In genomic region chrX:23822397-23822796, GRCh38 we compare ENCODE assay signal across 12 cellular contexts. TPM values are rescaled to one million over a fixed set of nuclear protein-coding genes. Genes with fewer than 3 reads are reported as not detected.
DNase-seq lines count a peak whose midpoint lies in the region; ATAC-seq and TF ChIP-seq lines count a peak whose summit lies in the region.
"Had no signal": no experiment of that assay in that cellular context is flagged by ENCODE, and none has a peak within 500 bp of the region (broad histone marks: within the 10 kb centered on the region; RNA-seq: fewer than 3 reads in every experiment).

No MANE protein-coding gene starts in this region.

- TF ChIP-seq CTCF in Calu3 (IDR thresholded peaks at IDR 0.05; ENCODE audit: unreplicated experiment) (no peak), brain (conservative IDR thresholded peaks at IDR 0.05) (no peak)

- H3K27ac ChIP-seq in neuronal stem cell (replicated peaks; ENCODE audit: low read length) = no peak overlapping the region

- no peak overlapping the region for H3K9ac ChIP-seq in neuronal stem cell (ENCODE audit: low read depth, low read length, poor library complexity)

- no peaks in the 10 kb centered on the region for H3K9me3 ChIP-seq in neuronal stem cell (replicated peaks in 1 of 2; ENCODE audit: control insufficient read depth in 2 of 2, insufficient read depth in 1 of 2, low read depth in 1 of 2, low read length in 2 of 2)

- peak overlapping the region; percentile 73 for H2AFZ ChIP-seq in neuronal stem cell (ENCODE audit: low read length)

- DNase-seq in Calu3 (peak; percentile 28), NCI-H2029 (lab: John Stamatoyannopoulos, UW) (peak; percentile 77), neuronal stem cell (ENCODE audit: low spot score) (no peak)
- DNase-seq in activated CD4-positive, alpha-beta T cell treated with anti-CD3 and anti-CD28 coated beads, Interleukin-2, amount 50 U/mL, for 48 hours = no peak
- no peak for DNase-seq in effector memory CD8-positive, alpha-beta T cell
- no peak for DNase-seq in stimulated activated CD4-positive, alpha-beta T cell treated with anti-CD3 and anti-CD28 coated beads, Interleukin-4, amount 100 ng/mL, for 1 hour
- DNase-seq: CD4-positive, CD25-positive, alpha-beta regulatory T cell; Kasumi-1; SW 1271 had no signal

- H3K36me3 Mint-ChIP-seq in Calu3 (ENCODE audit: insufficient read depth, unreplicated experiment) = no peaks in the 10 kb centered on the region
- H3K36me3 Mint-ChIP-seq in brain = no peaks in the 10 kb centered on the region
- no peaks in the 10 kb centered on the region for H3K36me3 Mint-ChIP-seq in effector memory CD8-positive, alpha-beta T cell (ENCODE audit: insufficient read depth)
- H3K36me3 Mint-ChIP-seq: CD4-positive, CD25-positive, alpha-beta regulatory T cell; memory B cell had no signal

- no peaks in the 10 kb centered on the region for H3K4me1 ChIP-seq in neuronal stem cell (ENCODE audit: control insufficient read depth in 2 of 2, insufficient read depth in 1 of 2, low read depth in 1 of 2, low read length in 2 of 2)

- H3K79me1 ChIP-seq in neuronal stem cell (ENCODE audit: low read depth, low read length) = no peaks in the 10 kb centered on the region

- H2BK15ac ChIP-seq in neuronal stem cell (ENCODE audit: low read length) = no peak overlapping the region

- BruUV-seq in Calu3 (replicated peaks; lab: Mats Ljungman, UMichigan) = no TSS peak

- ATAC-seq in GM21360 (IDR thresholded peaks at IDR 0.05; ENCODE audit: unreplicated experiment) = no peak
- ATAC-seq in effector memory CD8-positive, alpha-beta T cell (replicated peaks) = no peak

- no peak overlapping the region for H2BK5ac ChIP-seq in neuronal stem cell (ENCODE audit: low read length)

- no peak overlapping the region for H3K4me2 ChIP-seq in neuronal stem cell (ENCODE audit: insufficient read depth, low read length, poor library complexity, severe bottlenecking)

- no peak overlapping the region for H4K91ac ChIP-seq in neuronal stem cell (ENCODE audit: low read depth, low read length, poor library complexity)

- H3K9me3 Mint-ChIP-seq in Calu3 (ENCODE audit: low read depth, unreplicated experiment) (no peaks in the 10 kb centered on the region), brain (no peaks in the 10 kb centered on the region)
- no peaks in the 10 kb centered on the region for H3K9me3 Mint-ChIP-seq in effector memory CD8-positive, alpha-beta T cell
- H3K9me3 Mint-ChIP-seq: CD4-positive, CD25-positive, alpha-beta regulatory T cell; memory B cell had no signal

- CTCF ChIA-PET in Calu3 (lab: Charles Lee) = interaction anchor here (0.6 to 1.2 kb wide), 3 partner anchors 33 to 81 kb away, joined by 3 to 6 read pairs (median 4); no protein-coding TSS in a partner anchor

- no peak overlapping the region for H2BK12ac ChIP-seq in neuronal stem cell (ENCODE audit: low read length)

- no peak overlapping the region for H3K23ac ChIP-seq in neuronal stem cell (ENCODE audit: low read depth, low read length, poor library complexity)

- WGBS in neuronal stem cell (ENCODE audit: extremely low coverage in 2 of 2, insufficient read length in 2 of 2, insufficient replicate concordance in 1 of 2), 2 donors = no CpG with 5 or more reads among the region's 3 CpGs

- no peaks in the 10 kb centered on the region for H3K27me3 Mint-ChIP-seq in Calu3 (ENCODE audit: unreplicated experiment)
- peaks cover 9% of the 10 kb centered on the region for H3K27me3 Mint-ChIP-seq in brain
- no peaks in the 10 kb centered on the region for H3K27me3 Mint-ChIP-seq in effector memory CD8-positive, alpha-beta T cell
- H3K27me3 Mint-ChIP-seq: CD4-positive, CD25-positive, alpha-beta regulatory T cell; memory B cell had no signal

- no peak overlapping the region for H2BK120ac ChIP-seq in neuronal stem cell (ENCODE audit: low read depth, low read length)

- intact Hi-C loops in Calu3 (cut with micrococcal nuclease; ENCODE audit: unreplicated experiment) = loop anchor here (5.0 kb wide), 1 partner anchor 35 kb away; no protein-coding TSS in a partner anchor

- H3K14ac ChIP-seq in neuronal stem cell (ENCODE audit: low read length) = no peak overlapping the region

- H4K8ac ChIP-seq in neuronal stem cell (ENCODE audit: low read depth, low read length) = no peak overlapping the region

- H3K27ac Mint-ChIP-seq in Calu3 (ENCODE audit: unreplicated experiment) = peak overlapping the region; percentile 52
- H3K27ac Mint-ChIP-seq in brain = peak overlapping the region in 4 of 5 experiments; percentile 56 to 90 (median 72)
- H3K27ac Mint-ChIP-seq in effector memory CD8-positive, alpha-beta T cell = no peak overlapping the region
- H3K27ac Mint-ChIP-seq: CD4-positive, CD25-positive, alpha-beta regulatory T cell; memory B cell had no signal

- no peak overlapping the region for H3K18ac ChIP-seq in neuronal stem cell (ENCODE audit: low read length)

- H2AK5ac ChIP-seq in neuronal stem cell (ENCODE audit: low read depth, low read length) = no peak overlapping the region

- no peak overlapping the region for H3K4me3 ChIP-seq in neuronal stem cell (ENCODE audit: low read length in 2 of 2)

- no peak overlapping the region for H3K4me3 Mint-ChIP-seq in Calu3 (ENCODE audit: low read depth, unreplicated experiment)
- H3K4me3 Mint-ChIP-seq in brain = peak overlapping the region in 1 of 5 experiments; percentile 25
- H3K4me3 Mint-ChIP-seq in effector memory CD8-positive, alpha-beta T cell = no peak overlapping the region
- H3K4me3 Mint-ChIP-seq: CD4-positive, CD25-positive, alpha-beta regulatory T cell; memory B cell had no signal

- no peaks in the 10 kb centered on the region for H3K27me3 ChIP-seq in neuronal stem cell (ENCODE audit: control insufficient read depth in 3 of 3, insufficient read depth in 3 of 3, low read depth in 1 of 3, low read length in 3 of 3)

- no peaks in the 10 kb centered on the region for H3K36me3 ChIP-seq in neuronal stem cell (replicated peaks in 1 of 2; ENCODE audit: control insufficient read depth in 2 of 2, insufficient read depth in 2 of 2, low read length in 2 of 2)

- H3K4ac ChIP-seq in neuronal stem cell (ENCODE audit: low read length) = no peak overlapping the region

- H3K4me1 Mint-ChIP-seq in Calu3 (ENCODE audit: low read depth, unreplicated experiment) = peaks cover 12% of the 10 kb centered on the region
- H3K4me1 Mint-ChIP-seq in brain = peaks cover 8% of the 10 kb centered on the region
- H3K4me1 Mint-ChIP-seq in effector memory CD8-positive, alpha-beta T cell (ENCODE audit: low read depth in 2 of 2) = no peaks in the 10 kb centered on the region
- H3K4me1 Mint-ChIP-seq: CD4-positive, CD25-positive, alpha-beta regulatory T cell had no signal

RNA-seq across cellular contexts. Expression of gene SAT1, which starts 39.4 kb away (rescaled TPM):
- 419 and 426 TPM in 2 replicates for total RNA-seq in Calu3 (2022)
- 71.9 TPM for polyA plus RNA-seq in brain (ENCODE audit: insufficient read depth, low read depth, low replicate concordance)
- polyA plus RNA-seq in neuronal stem cell (2013, experiment 1 of 2) = 45.4 TPM
- 44.2 TPM for polyA plus RNA-seq in neuronal stem cell (2013, experiment 2 of 2)

Comparison
In these comparisons a context has a peak if more than half of its experiments do, and no peak if none do; other contexts are left out.
1. DNase-seq: peak in Calu3 (single experiment) and NCI-H2029 (single experiment); none in neuronal stem cell (single experiment), activated CD4-positive, alpha-beta T cell treated with anti-CD3 and anti-CD28 coated beads, Interleukin-2, amount 50 U/mL, for 48 hours (0 of 2), effector memory CD8-positive, alpha-beta T cell (0 of 3) and stimulated activated CD4-positive, alpha-beta T cell treated with anti-CD3 and anti-CD28 coated beads, Interleukin-4, amount 100 ng/mL, for 1 hour (single experiment).
2. H3K27ac Mint-ChIP-seq: peak in Calu3 (single experiment) and brain (4 of 5); none in effector memory CD8-positive, alpha-beta T cell (0 of 2).